Comparison of ENCODE assay signal across 9 cellular contexts in genomic region chr21:23968722-23969647, GRCh38.
DNase-seq lines count a peak whose midpoint lies in the region; ATAC-seq and TF ChIP-seq lines count a peak whose summit lies in the region.
"Had no signal": no experiment of that assay in that cellular context is flagged by ENCODE, and none has a peak within 500 bp of the region (broad histone marks: within the 10 kb centered on the region; RNA-seq: fewer than 3 reads in every experiment).

No MANE protein-coding gene starts in this region.

- no peaks in the 10 kb centered on the region for H3K27me3 ChIP-seq in WERI-Rb-1 (ENCODE audit: insufficient read depth, low read depth, severe bottlenecking)

- H3K4me3 Mint-ChIP-seq in chondrocyte (ENCODE audit: unreplicated experiment): no peak overlapping the region

- H3K9me3 Mint-ChIP-seq in chondrocyte (ENCODE audit: low read depth): peaks cover 52% of the 10 kb centered on the region

- H3K4me3 ChIP-seq in WERI-Rb-1 (ENCODE audit: low read depth, low read length) (no peak overlapping the region), retinal pigment epithelial cell (ENCODE audit: low read length) (no peak overlapping the region)

- no peaks in the 10 kb centered on the region for H3K9me3 ChIP-seq in WERI-Rb-1 (ENCODE audit: severe bottlenecking)

- H3K27me3 Mint-ChIP-seq in chondrocyte (ENCODE audit: low read depth): no peaks in the 10 kb centered on the region

- H3K27ac ChIP-seq in WERI-Rb-1: no peak overlapping the region
- H3K27ac ChIP-seq: parathyroid adenoma had no signal

- no peak overlapping the region for H3K27ac Mint-ChIP-seq in chondrocyte (ENCODE audit: unreplicated experiment)

- ATAC-seq in GM18870 (IDR thresholded peaks at IDR 0.05; ENCODE audit: unreplicated experiment) (peak; percentile 96), HG03095 (IDR thresholded peaks at IDR 0.05; ENCODE audit: unreplicated experiment) (peak; percentile 91)

- TF ChIP-seq CTCF in WERI-Rb-1 (IDR thresholded peaks at IDR 0.05; ENCODE audit: low read depth, low read length): peak; percentile 76
- TF ChIP-seq CTCF in chondrocyte (IDR thresholded peaks at IDR 0.05): peak; percentile 28
- peak; percentile 60 for TF ChIP-seq CTCF in retinal pigment epithelial cell (conservative IDR thresholded peaks at IDR 0.05; ENCODE audit: low read depth, low read length)

- no peaks in the 10 kb centered on the region for H3K36me3 Mint-ChIP-seq in chondrocyte (ENCODE audit: low read depth)

- DNase-seq in A172 (ENCODE audit: low spot score) (peak; percentile 47), NCI-H2029 treated with DMSO at 0.1 percent for 48 hours (lab: John Stamatoyannopoulos, UW) (peak; percentile 88), WERI-Rb-1 (peak; percentile 73), chondrocyte (ENCODE audit: low spot score) (no peak), retinal pigment epithelial cell (ENCODE audit: low read depth) (no peak), globus pallidus (ENCODE audit: low spot score) (no peak)

- H3K36me3 ChIP-seq in WERI-Rb-1: no peaks in the 10 kb centered on the region

- H3K4me1 Mint-ChIP-seq in chondrocyte (ENCODE audit: low read depth): no peaks in the 10 kb centered on the region

Comparison
In these comparisons a context has a peak if more than half of its experiments do, and no peak if none do; other contexts are left out.
1. DNase-seq: peak in A172 (single experiment), NCI-H2029 treated with DMSO at 0.1 percent for 48 hours (single experiment) and WERI-Rb-1 (single experiment); none in chondrocyte (single experiment), retinal pigment epithelial cell (single experiment) and globus pallidus (single experiment).
2. Peak in every context shown above with its lines, with median percentiles within 50 percentile points of each other: CTCF ChIP-seq.